8 cellular contexts compared by ENCODE assay signal in the genomic region with DNA sequence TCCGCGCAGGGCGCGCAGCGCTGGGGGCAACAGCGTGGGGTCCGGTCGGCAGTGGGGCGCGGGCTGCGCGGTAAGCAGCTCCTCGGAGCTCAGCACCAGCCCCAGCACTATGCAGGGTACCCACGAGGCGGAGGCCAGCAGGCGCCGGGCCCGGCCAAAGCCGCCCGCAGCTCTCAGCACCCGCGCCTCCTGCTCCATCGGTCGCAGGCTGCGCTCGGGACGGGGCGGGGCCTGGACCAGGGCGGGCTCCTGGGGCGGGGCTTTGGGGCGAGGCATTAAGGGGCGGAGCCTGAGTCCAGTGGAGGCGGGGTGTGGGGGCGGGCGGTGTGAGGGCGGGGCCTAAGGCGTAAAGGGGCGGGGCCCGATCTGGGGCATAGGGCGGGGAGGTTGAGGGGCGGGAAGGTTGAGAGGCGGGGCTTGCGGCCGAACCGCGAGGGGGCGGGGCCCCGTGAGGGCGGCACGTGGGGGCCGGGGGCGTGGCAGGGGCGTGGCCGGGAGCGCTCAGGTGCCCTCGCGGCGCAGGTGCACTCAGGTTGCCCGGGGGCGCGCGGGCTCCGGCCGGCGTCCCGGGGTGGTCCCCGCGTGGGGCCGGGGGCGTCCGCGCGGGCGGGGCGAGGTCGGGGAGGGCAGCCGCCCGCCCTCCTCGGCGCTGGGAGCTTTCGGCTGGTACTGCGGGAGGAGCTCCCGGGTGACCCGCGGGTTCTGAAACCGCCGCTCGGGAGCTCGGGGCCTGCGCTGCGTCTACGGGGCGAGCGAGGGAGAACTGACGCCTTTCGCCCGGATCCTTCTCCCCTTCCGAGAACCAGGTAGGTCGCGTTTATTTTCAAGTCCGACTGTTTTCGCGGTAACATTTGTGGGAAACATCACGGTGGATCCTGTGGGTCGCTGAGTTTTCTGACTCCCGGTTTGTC. TPM values are rescaled to one million over a fixed set of nuclear protein-coding genes. Genes with fewer than 3 reads are reported as not detected.
DNase-seq lines count a peak whose midpoint lies in the region; ATAC-seq and TF ChIP-seq lines count a peak whose summit lies in the region.

No MANE protein-coding gene starts in this region.

- no peaks in the 10 kb centered on the region for H3K79me2 ChIP-seq in hepatocyte

- H3K4me1 Mint-ChIP-seq in CD4-positive, alpha-beta T cell (ENCODE audit: low read depth) = peaks cover 15% of the 10 kb centered on the region
- H3K4me1 Mint-ChIP-seq in T-helper 1 cell treated with Interleukin-12 subunit alpha and Interleukin-12 subunit beta and Interleukin-4 antibody, amounts not matched to agents 30 μg/mL and 1 μg/mL, for 36 hours (ENCODE audit: low read depth) = peaks cover 3% of the 10 kb centered on the region

- H3K9me3 ChIP-seq in CD4-positive, alpha-beta T cell (ENCODE audit: control insufficient read depth, low read length) = no peaks in the 10 kb centered on the region
- H3K9me3 ChIP-seq in HUES48 (ENCODE audit: control insufficient read depth, insufficient read depth, low read length) = no peaks in the 10 kb centered on the region
- H3K9me3 ChIP-seq in hepatocyte (ENCODE audit: low read depth) = no peaks in the 10 kb centered on the region
- peaks cover 0 to 10% (median 0%) of the 10 kb centered on the region in 8 donors for H3K9me3 ChIP-seq in spleen

- H3K9me3 Mint-ChIP-seq in CD4-positive, alpha-beta T cell = no peaks in the 10 kb centered on the region
- H3K9me3 Mint-ChIP-seq in T-helper 1 cell treated with Interleukin-12 subunit alpha and Interleukin-12 subunit beta and Interleukin-4 antibody, amounts not matched to agents 30 μg/mL and 1 μg/mL, for 36 hours = peaks cover 6% of the 10 kb centered on the region

- peak; percentile 71 to 80 (median 74) for DNase-seq in CD4-positive, alpha-beta T cell
- DNase-seq in amniotic epithelial cell (ENCODE audit: low read depth) = peak; percentile 36
- peak; percentile 95 for DNase-seq in hepatocyte (ENCODE audit: low spot score)
- peak; percentile 91 for DNase-seq in spleen

- no peak overlapping the region for H3K9ac ChIP-seq in HUES48 (ENCODE audit: low read depth, low read length)

- H3K36me3 Mint-ChIP-seq in CD4-positive, alpha-beta T cell (ENCODE audit: low read depth) = no peaks in the 10 kb centered on the region
- H3K36me3 Mint-ChIP-seq in T-helper 1 cell treated with Interleukin-12 subunit alpha and Interleukin-12 subunit beta and Interleukin-4 antibody, amounts not matched to agents 30 μg/mL and 1 μg/mL, for 36 hours (ENCODE audit: low read depth) = no peaks in the 10 kb centered on the region

- peak overlapping the region; percentile 68 for H3K4me3 Mint-ChIP-seq in CD4-positive, alpha-beta T cell
- H3K4me3 Mint-ChIP-seq in T-helper 1 cell treated with Interleukin-12 subunit alpha and Interleukin-12 subunit beta and Interleukin-4 antibody, amounts not matched to agents 30 μg/mL and 1 μg/mL, for 36 hours = peak overlapping the region; percentile 48

- H3K27ac ChIP-seq in CD4-positive, alpha-beta T cell (ENCODE audit: low read depth, low read length) = no peak overlapping the region
- H3K27ac ChIP-seq in HUES48 (ENCODE audit: low read depth, low read length) (no peak overlapping the region), hepatocyte (no peak overlapping the region), spleen (no peak overlapping the region)

- H3K27me3 ChIP-seq in CD4-positive, alpha-beta T cell (ENCODE audit: control insufficient read depth, insufficient read depth, low read length) = peaks cover 49% of the 10 kb centered on the region
- H3K27me3 ChIP-seq in HUES48 (ENCODE audit: control insufficient read depth, insufficient read depth, low read length) (peaks cover 44% of the 10 kb centered on the region), hepatocyte (peaks cover 48% of the 10 kb centered on the region), spleen (replicated peaks in 1 of 7) (peaks cover 0 to 99% (median 67%) of the 10 kb centered on the region in 7 donors)

- intact Hi-C loops in CD4-positive, alpha-beta T cell (cut with DNase I, micrococcal nuclease) = no loop called here
- intact Hi-C loops in spleen (cut with DNase I; ENCODE audit: low total_unique reads) = no loop called here

- peaks cover 52% of the 10 kb centered on the region for H3K27me3 Mint-ChIP-seq in CD4-positive, alpha-beta T cell
- peaks cover 40% of the 10 kb centered on the region for H3K27me3 Mint-ChIP-seq in T-helper 1 cell treated with Interleukin-12 subunit alpha and Interleukin-12 subunit beta and Interleukin-4 antibody, amounts not matched to agents 30 μg/mL and 1 μg/mL, for 36 hours (ENCODE audit: low read depth)

- ATAC-seq in CD4-positive, alpha-beta T cell (ENCODE audit: poor library complexity) = peak; percentile 92
- no peak for ATAC-seq in GM21515 (IDR thresholded peaks at IDR 0.05; ENCODE audit: unreplicated experiment)
- ATAC-seq in HG03025 (IDR thresholded peaks at IDR 0.05; ENCODE audit: low FRiP score, unreplicated experiment) = no peak

- POLR2A ChIA-PET in CD4-positive, alpha-beta T cell (lab: Charles Lee) = interaction anchor here (1.1 kb wide), 1 partner anchor 9 kb away, joined by 4 read pairs; no protein-coding TSS in a partner anchor

- 1% methylated on average over 48 of the region's 106 CpGs for WGBS in hepatocyte (ENCODE audit: low lambda C conversion rate, missing lambda C conversion rate)
- WGBS in spleen, 5 donors = 1 to 10% (median 3%) methylated on average over 4 to 106 of the region's 106 CpGs

- peak overlapping the region; percentile 85 for H3K4me2 ChIP-seq in hepatocyte

- H4K20me1 ChIP-seq in hepatocyte (ENCODE audit: insufficient read depth, poor library complexity, severe bottlenecking) = no peaks in the 10 kb centered on the region

- no peak overlapping the region for H3K27ac Mint-ChIP-seq in CD4-positive, alpha-beta T cell
- no peak overlapping the region for H3K27ac Mint-ChIP-seq in T-helper 1 cell treated with Interleukin-12 subunit alpha and Interleukin-12 subunit beta and Interleukin-4 antibody, amounts not matched to agents 30 μg/mL and 1 μg/mL, for 36 hours

- H2AFZ ChIP-seq in hepatocyte = no peak overlapping the region

- no peak for TF ChIP-seq POLR2A in spleen (IDR thresholded peaks at IDR 0.05)

- CTCF ChIA-PET in CD4-positive, alpha-beta T cell (lab: Charles Lee) = no interaction called here

- H3K36me3 ChIP-seq in HUES48 (ENCODE audit: control insufficient read depth, insufficient read depth, low read length) (no peaks in the 10 kb centered on the region), hepatocyte (replicated peaks; ENCODE audit: insufficient read depth, low read depth) (no peaks in the 10 kb centered on the region), spleen (no peaks in the 10 kb centered on the region)

- H3K9me2 ChIP-seq in hepatocyte (replicated peaks; ENCODE audit: insufficient read depth) = no peaks in the 10 kb centered on the region

- no peak for TF ChIP-seq CTCF in CD4-positive, alpha-beta T cell (IDR thresholded peaks at IDR 0.05)
- no peak for TF ChIP-seq CTCF in hepatocyte (IDR thresholded peaks at IDR 0.05; ENCODE audit: poor library complexity)
- TF ChIP-seq CTCF in spleen (IDR thresholded peaks at IDR 0.05 in 8 of 11, conservative IDR thresholded peaks at IDR 0.05 in 3 of 11) = no peak

- H3K4me1 ChIP-seq in HUES48 (ENCODE audit: control insufficient read depth, insufficient read depth, low read length) (peaks cover 9% of the 10 kb centered on the region; the same call in 1 of the 2 replicates), hepatocyte (ENCODE audit: insufficient read depth) (no peaks in the 10 kb centered on the region), spleen (peaks cover 10 to 37% (median 22%) of the 10 kb centered on the region in 6 donors)

- H3K4me3 ChIP-seq in HUES48 (ENCODE audit: low read depth, low read length) = peak overlapping the region; percentile 61
- H3K4me3 ChIP-seq in hepatocyte = no peak overlapping the region
- H3K4me3 ChIP-seq in spleen = peak overlapping the region in 7 of 8 donors; percentile 25 to 68 (median 32)

RNA-seq across cellular contexts. Expression of a gene that starts 1.4 kb away (rescaled TPM):
- 1 to 10 TPM; 2.1 to 2.9 TPM for total RNA-seq in CD4-positive, alpha-beta T cell
- 1.6 and 2.2 TPM in 2 replicates for total RNA-seq in hepatocyte
- polyA plus RNA-seq in hepatocyte = 1.4 and 12.1 TPM in 2 replicates
- 1 to 10 TPM in 6 of 7 donors, under 1 TPM in 1; 0.98 to 8.3 (median 4.9) TPM for total RNA-seq in spleen
- 1 to 10 TPM; 1.1 to 5.6 (median 4.2) TPM for polyA plus RNA-seq in spleen

RNA-seq across cellular contexts. Expression of a gene that starts 15.8 kb away (rescaled TPM):
- 1 to 10 TPM; 4.0 to 6.7 TPM for total RNA-seq in CD4-positive, alpha-beta T cell
- total RNA-seq in hepatocyte = 2.9 and 6.4 TPM in 2 replicates
- 1.3 and 3.6 TPM in 2 replicates for polyA plus RNA-seq in hepatocyte
- 10 to 100 TPM in 6 of 7 donors, 1 to 10 TPM in 1; 9.4 to 34.4 (median 12.9) TPM for total RNA-seq in spleen
- 1 to 10 TPM; 1.6 to 3.1 (median 1.8) TPM for polyA plus RNA-seq in spleen

RNA-seq across cellular contexts. Expression of a gene that starts 30.2 kb away (rescaled TPM):
- not detected for total RNA-seq in CD4-positive, alpha-beta T cell
- 0.13 TPM in 1 of 2 replicates, not detected in the other for total RNA-seq in hepatocyte
- 0.12 and 0.47 TPM in 2 replicates for polyA plus RNA-seq in hepatocyte
- 1 to 10 TPM in 5 of 7 donors, under 1 TPM in 2; 0.74 to 7.4 (median 1.5) TPM for total RNA-seq in spleen
- polyA plus RNA-seq in spleen = 1 to 10 TPM in 1 of 3 donors, under 1 TPM in 2; 0.14 to 1.1 (median 0.57) TPM

Comparison
In these comparisons a context has a peak if more than half of its experiments do, and no peak if none do; other contexts are left out.
1. DNase-seq: peak in every context shown above with its lines; median percentile 95 in hepatocyte; 91 in spleen; 74 in CD4-positive, alpha-beta T cell; 36 in amniotic epithelial cell.